ENCODE assay signal across 8 cellular contexts in genomic region chr21:37267269-37268185, GRCh38. TPM values are rescaled to one million over a fixed set of nuclear protein-coding genes. Genes with fewer than 3 reads are reported as not detected.
A peak's percentile ranks its signal among the peaks of the same experiment; 100 is the strongest.
DNase-seq lines count a peak whose midpoint lies in the region; ATAC-seq, FAIRE-seq and TF ChIP-seq lines count a peak whose summit lies in the region.

Gene VPS26C (minus strand): TSS chr21:37267334. CDS start chr21:37267294, 40 bp downstream.

- peak within 1 kb of the TSS; percentile 83 to 85 for H3K4me3 ChIP-seq in kidney (ENCODE audit: low read length in 2 of 2)

- no peaks in the 10 kb centered on the region for H3K36me3 Mint-ChIP-seq in chondrocyte (ENCODE audit: low read depth)

- peak; percentile 93 for TF ChIP-seq POLR2A in GM19193 (IDR thresholded peaks at IDR 0.05; ENCODE audit: extremely low read depth, insufficient read depth, insufficient read length)

- ATAC-seq in HG03439 (IDR thresholded peaks at IDR 0.05; ENCODE audit: unreplicated experiment): peak; percentile 90

- peak within 1 kb of the TSS; percentile 98 for H3K27ac ChIP-seq in kidney (ENCODE audit: low read depth in 2 of 2, low read length in 2 of 2)

- H3K27me3 Mint-ChIP-seq in chondrocyte (ENCODE audit: low read depth): no peaks in the 10 kb centered on the region

- H3K9me3 Mint-ChIP-seq in chondrocyte (ENCODE audit: low read depth): no peaks in the 10 kb centered on the region

- no peaks in the 10 kb centered on the region for H3K4me1 ChIP-seq in kidney (ENCODE audit: control insufficient read depth in 1 of 2, insufficient read depth in 1 of 2, low read depth in 1 of 2, low read length in 2 of 2)

- peaks cover 35% of the 10 kb centered on the region for H3K4me1 Mint-ChIP-seq in chondrocyte (ENCODE audit: low read depth)

- peak; percentile 90 for FAIRE-seq in kidney (lab: Jason Lieb, UNC)

- no peaks in the 10 kb centered on the region for H3K36me3 ChIP-seq in kidney (ENCODE audit: control insufficient read depth in 1 of 2, insufficient read depth in 2 of 2, low read length in 2 of 2)

- H3K4me3 Mint-ChIP-seq in chondrocyte (ENCODE audit: unreplicated experiment): peak within 1 kb of the TSS; percentile 93

- DNase-seq in AG20443 (ENCODE audit: low spot score) (peak; percentile 96), NCI-H510A treated with DMSO at 0.1 percent for 48 hours (lab: John Stamatoyannopoulos, UW) (peak; percentile 98), chondrocyte (ENCODE audit: low spot score) (peak; percentile 99), kidney (peak; percentile 100)
- DNase-seq in activated CD4-positive, alpha-beta T cell treated with anti-CD3 and anti-CD28 coated beads for 24 hours (ENCODE audit: low read depth in 2 of 2): peak; percentile 95 to 97
- DNase-seq in stimulated activated CD4-positive, alpha-beta T cell treated with anti-CD3 and anti-CD28 coated beads, Interleukin-15, amount 100 ng/mL, for 24 hours: peak; percentile 99

- H3K27ac Mint-ChIP-seq in chondrocyte (ENCODE audit: unreplicated experiment): peak within 1 kb of the TSS; percentile 99

- peak within 1 kb of the TSS; percentile 73 to 74 for H3K9ac ChIP-seq in kidney (ENCODE audit: low read length in 2 of 2)

- no peaks in the 10 kb centered on the region for H3K9me3 ChIP-seq in kidney (ENCODE audit: control insufficient read depth in 1 of 2, low read length in 2 of 2)

- TF ChIP-seq CTCF in chondrocyte (IDR thresholded peaks at IDR 0.05) (no peak), kidney (IDR thresholded peaks at IDR 0.05; ENCODE audit: borderline replicate concordance, extremely low read depth, insufficient read depth) (no peak)

- intact Hi-C loops in kidney (cut with DNase I): no loop called here

RNA-seq across cellular contexts. Expression of gene VPS26C, which starts in this region (rescaled TPM):
- total RNA-seq in chondrocyte (39.2 to 52.8 TPM (median 44.3 TPM) in 3 replicates), kidney (51.8 TPM)
- 30.0 TPM for polyA plus RNA-seq in kidney (ENCODE audit: insufficient read depth, low read depth, low replicate concordance)

Comparison
In these comparisons a context has a peak if more than half of its experiments do, and no peak if none do; other contexts are left out.
1. Peak in every context shown above with its lines: DNase-seq, ATAC-seq, H3K4me3 ChIP-seq and H3K27ac ChIP-seq.